Comparison of ENCODE assay signal across 14 cellular contexts in the genomic region with DNA sequence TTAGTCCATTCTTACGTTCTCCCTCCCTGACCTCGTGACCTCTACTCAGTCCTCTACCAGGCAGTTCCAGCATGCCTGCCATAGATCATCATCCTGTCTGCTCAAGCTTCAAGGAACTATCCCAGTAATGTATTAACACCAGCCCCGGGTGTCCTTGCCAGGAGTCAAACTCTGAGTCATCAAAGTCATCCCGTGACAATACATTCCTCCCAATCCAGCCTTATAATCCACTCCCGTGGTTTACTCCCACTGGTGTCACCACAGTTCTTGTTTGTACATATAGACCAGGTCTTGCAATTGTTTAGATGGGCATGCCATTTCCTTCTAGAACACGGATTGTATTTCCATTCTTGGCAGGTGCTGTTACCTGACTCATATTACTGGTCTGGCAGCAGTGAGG.
DNase-seq lines count a peak whose midpoint lies in the region; ATAC-seq and TF ChIP-seq lines count a peak whose summit lies in the region.
"Had no signal": no experiment of that assay in that cellular context is flagged by ENCODE, and none has a peak within 500 bp of the region (broad histone marks: within the 10 kb centered on the region; RNA-seq: fewer than 3 reads in every experiment).

No MANE protein-coding gene starts in this region.

- peaks cover 3% of the 10 kb centered on the region for H3K4me1 Mint-ChIP-seq in mesothelial cell of epicardium
- H3K4me1 Mint-ChIP-seq: activated naive CD4-positive, alpha-beta T cell treated with anti-CD3 and anti-CD28 coated beads, Interleukin-2, amount 10 ng/mL, durations not matched to agents 7 days and 5 days; CD8-positive, alpha-beta memory T cell had no signal

- H3K4me2 ChIP-seq in PC-3 (ENCODE audit: low read length) = no peak overlapping the region

- no peak overlapping the region for H3K4me3 Mint-ChIP-seq in mesothelial cell of epicardium
- H3K4me3 Mint-ChIP-seq: activated naive CD4-positive, alpha-beta T cell treated with anti-CD3 and anti-CD28 coated beads, Interleukin-2, amount 10 ng/mL, durations not matched to agents 7 days and 5 days; CD8-positive, alpha-beta memory T cell had no signal

- H3K27me3 ChIP-seq in PC-3 (ENCODE audit: low read length) = no peaks in the 10 kb centered on the region

- TF ChIP-seq CTCF in PC-3 (conservative IDR thresholded peaks at IDR 0.05; ENCODE audit: low read depth, low read length) = no peak
- no peak for TF ChIP-seq CTCF in epithelial cell of proximal tubule (conservative IDR thresholded peaks at IDR 0.05; ENCODE audit: low read depth, low read length)
- no peak for TF ChIP-seq CTCF in omental fat pad (IDR thresholded peaks at IDR 0.05)
- TF ChIP-seq CTCF in mesothelial cell of epicardium (IDR thresholded peaks at IDR 0.05; ENCODE audit: unreplicated experiment) = no peak

- no peaks in the 10 kb centered on the region for H3K9me3 ChIP-seq in PC-3 (ENCODE audit: low read length)
- H3K9me3 ChIP-seq: HAP-1 had no signal

- peaks cover under 1% of the 10 kb centered on the region for H3K36me3 Mint-ChIP-seq in mesothelial cell of epicardium
- H3K36me3 Mint-ChIP-seq: activated naive CD4-positive, alpha-beta T cell treated with anti-CD3 and anti-CD28 coated beads, Interleukin-2, amount 10 ng/mL, durations not matched to agents 7 days and 5 days; CD8-positive, alpha-beta memory T cell had no signal

- peaks cover 4% of the 10 kb centered on the region; the same call in 1 of the 2 replicates for H3K4me1 ChIP-seq in PC-3 (ENCODE audit: insufficient read depth, low read length)
- H3K4me1 ChIP-seq: HAP-1 had no signal

- H3K9ac ChIP-seq in PC-3 (ENCODE audit: low read length) = no peak overlapping the region

- peaks cover 60% of the 10 kb centered on the region for H3K9me3 Mint-ChIP-seq in mesothelial cell of epicardium
- H3K9me3 Mint-ChIP-seq: activated naive CD4-positive, alpha-beta T cell treated with anti-CD3 and anti-CD28 coated beads, Interleukin-2, amount 10 ng/mL, durations not matched to agents 7 days and 5 days; CD8-positive, alpha-beta memory T cell had no signal

- DNase-seq in GM03348 (ENCODE audit: low spot score) (peak; percentile 50), PC-3 (peak; percentile 85), epithelial cell of proximal tubule (ENCODE audit: low read depth) (peak; percentile 88), omental fat pad (ENCODE audit: low spot score) (no peak), mesothelial cell of epicardium (ENCODE audit: low spot score in 2 of 2, unreplicated experiment in 2 of 2) (no peak), nucleus accumbens (lab: John Stamatoyannopoulos, UW) (no peak)
- DNase-seq: activated naive CD4-positive, alpha-beta T cell treated with anti-CD3 and anti-CD28 coated beads, Interleukin-2, amount 10 ng/mL, durations not matched to agents 7 days and 5 days; CD8-positive, alpha-beta memory T cell; head of caudate nucleus; NCI-H2029; T-helper 9 cell had no signal

- H3K4me3 ChIP-seq in PC-3 (ENCODE audit: low read length) = no peak overlapping the region
- H3K4me3 ChIP-seq in epithelial cell of proximal tubule (ENCODE audit: low read depth, low read length) = no peak overlapping the region
- H3K4me3 ChIP-seq: HAP-1 had no signal

- no peak overlapping the region for H3K27ac ChIP-seq in PC-3 (ENCODE audit: low read length)

- no TSS peak for BruUV-seq in PC-3 (replicated peaks; lab: Mats Ljungman, UMichigan)

- no peaks in the 10 kb centered on the region for H3F3A ChIP-seq in PC-3 (ENCODE audit: low read length, unreplicated experiment)

- no peak overlapping the region for H2AFZ ChIP-seq in PC-3 (ENCODE audit: low read length)

- POLR2A ChIA-PET in PC-3 (lab: Charles Lee; ENCODE audit: unreplicated experiment) = no interaction called here

- no peaks in the 10 kb centered on the region for H3K9me2 ChIP-seq in PC-3 (replicated peaks; ENCODE audit: low read length)

- CTCF ChIA-PET in PC-3 (lab: Charles Lee) = no interaction called here

- no peaks in the 10 kb centered on the region for H3K79me2 ChIP-seq in PC-3 (ENCODE audit: low read length)

- H3K27ac Mint-ChIP-seq in mesothelial cell of epicardium = no peak overlapping the region
- H3K27ac Mint-ChIP-seq: activated naive CD4-positive, alpha-beta T cell treated with anti-CD3 and anti-CD28 coated beads, Interleukin-2, amount 10 ng/mL, durations not matched to agents 7 days and 5 days; CD8-positive, alpha-beta memory T cell had no signal

- H3K27me3 Mint-ChIP-seq in mesothelial cell of epicardium (ENCODE audit: low read depth) = no peaks in the 10 kb centered on the region
- H3K27me3 Mint-ChIP-seq: activated naive CD4-positive, alpha-beta T cell treated with anti-CD3 and anti-CD28 coated beads, Interleukin-2, amount 10 ng/mL, durations not matched to agents 7 days and 5 days had no signal

- intact Hi-C loops in PC-3 (cut with micrococcal nuclease) = no loop called here

- no peaks in the 10 kb centered on the region for H3K36me3 ChIP-seq in PC-3 (ENCODE audit: low read depth, low read length)
- H3K36me3 ChIP-seq: HAP-1 had no signal

- H4K20me1 ChIP-seq in PC-3 (ENCODE audit: low read length) = no peaks in the 10 kb centered on the region

- ATAC-seq in PC-3 (peak; percentile 55), omental fat pad (ENCODE audit: low FRiP score) (peak; percentile 57), HG03095 (IDR thresholded peaks at IDR 0.05; ENCODE audit: unreplicated experiment) (no peak), HG02852 (IDR thresholded peaks at IDR 0.05; ENCODE audit: unreplicated experiment) (no peak)

Comparison
In these comparisons a context has a peak if more than half of its experiments do, and no peak if none do; other contexts are left out.
1. DNase-seq: peak in GM03348 (single experiment), PC-3 (single experiment) and epithelial cell of proximal tubule (single experiment); none in omental fat pad (single experiment), mesothelial cell of epicardium (0 of 2) and nucleus accumbens (0 of 56).
2. ATAC-seq: peak in PC-3 (single experiment) and omental fat pad (single experiment); none in HG03095 (single experiment) and HG02852 (single experiment).